1 cellular context compared by ENCODE assay signal in the genomic region with DNA sequence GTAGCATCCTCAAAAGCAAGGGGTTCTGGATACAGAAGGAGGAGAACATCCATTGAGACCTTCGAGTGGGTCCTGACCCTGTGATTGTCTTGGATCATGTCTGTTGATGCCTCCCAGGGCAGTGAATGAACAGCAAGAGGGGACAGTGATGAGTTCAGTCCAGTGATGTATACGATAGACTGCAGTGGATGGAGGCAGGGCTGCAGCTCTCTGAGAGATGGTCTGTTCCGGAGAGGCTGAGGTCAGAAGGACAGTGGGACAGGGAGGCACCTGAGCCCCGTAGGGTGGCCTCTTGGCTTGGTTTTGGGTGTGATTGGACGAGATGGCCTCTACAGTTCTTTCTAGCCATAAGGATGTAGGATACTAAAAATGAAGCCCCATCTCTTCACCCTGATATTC.
TF ChIP-seq lines count a peak whose summit lies in the region.

No MANE protein-coding gene starts in this region.

TF ChIP-seq in A549, 52 proteins besides CTCF, POLR2A, EP300 and RAD21 (continued from another document):
- TF ChIP-seq, protein P1, sequence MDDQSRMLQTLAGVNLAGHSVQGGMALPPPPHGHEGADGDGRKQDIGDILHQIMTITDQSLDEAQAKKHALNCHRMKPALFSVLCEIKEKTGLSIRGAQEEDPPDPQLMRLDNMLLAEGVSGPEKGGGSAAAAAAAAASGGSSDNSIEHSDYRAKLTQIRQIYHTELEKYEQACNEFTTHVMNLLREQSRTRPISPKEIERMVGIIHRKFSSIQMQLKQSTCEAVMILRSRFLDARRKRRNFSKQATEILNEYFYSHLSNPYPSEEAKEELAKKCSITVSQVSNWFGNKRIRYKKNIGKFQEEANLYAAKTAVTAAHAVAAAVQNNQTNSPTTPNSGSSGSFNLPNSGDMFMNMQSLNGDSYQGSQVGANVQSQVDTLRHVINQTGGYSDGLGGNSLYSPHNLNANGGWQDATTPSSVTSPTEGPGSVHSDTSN (IDR thresholded peaks at IDR 0.05) = no peak
- TF ChIP-seq EHMT2 (IDR thresholded peaks at IDR 0.05; ENCODE audit: low read depth) (no peak), MAFK (IDR thresholded peaks at IDR 0.05; ENCODE audit: partially characterized antibody) (no peak)
TF ChIP-seq in A549: peak in this region for 0.
